Comparison of ENCODE assay signal across 32 cellular contexts in the genomic region with DNA sequence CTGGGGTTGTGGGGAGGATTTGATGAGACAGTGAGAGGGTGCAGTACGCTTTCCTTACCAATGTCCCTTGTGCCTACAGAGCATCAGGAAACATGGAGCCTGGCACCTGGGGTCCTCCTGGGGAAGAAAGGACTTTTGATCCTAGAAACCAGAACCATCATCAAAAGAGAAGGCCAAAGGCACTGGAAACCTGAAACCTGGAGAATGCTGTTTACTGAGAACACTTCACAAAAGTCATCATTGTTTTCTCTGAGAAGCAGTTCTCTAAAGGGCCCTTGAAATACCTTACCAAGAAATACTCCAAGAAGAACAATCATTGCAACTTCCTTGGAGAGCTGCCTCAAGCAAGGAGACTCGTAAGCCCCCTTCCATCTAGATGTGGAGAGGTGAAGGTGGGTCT.
"Had no signal": no experiment of that assay in that cellular context is flagged by ENCODE, and none has a peak within 500 bp of the region (broad histone marks: within the 10 kb centered on the region; RNA-seq: fewer than 3 reads in every experiment).

No MANE protein-coding gene starts in this region.

- H3K27me3 ChIP-seq: colonic mucosa, neural progenitor cell, right atrium auricular region, uterus had no signal

- H3K27ac ChIP-seq: adrenal gland, body of pancreas, cardiac muscle cell, colonic mucosa, epithelial cell of prostate, esophagus squamous epithelium, heart right ventricle, left ventricle myocardium inferior, neural progenitor cell, parathyroid adenoma, right atrium auricular region, transverse colon, uterus had no signal

- H3K4me1 ChIP-seq: body of pancreas, colonic mucosa, transverse colon had no signal

- DNase-seq: activated B cell treated with CpG ODN at 0.5 μM for 24 hours; activated CD4-positive, alpha-beta T cell treated with anti-CD3 and anti-CD28 coated beads, Interleukin-2, amount 50 U/mL, for 1 hour; activated CD8-positive, alpha-beta T cell treated with anti-CD3 and anti-CD28 coated beads for 36 hours; activated naive CD4-positive, alpha-beta T cell treated with Interleukin-2 at 50 U/mL for 16 hours; activated naive CD8-positive, alpha-beta T cell treated with anti-CD3 and anti-CD28 coated beads for 36 hours; activated T-cell treated with anti-CD3 and anti-CD28 coated beads for 4 hours; activated T-cell treated with anti-CD3 and anti-CD28 coated beads, Interleukin-2, amount 50 U/mL, for 72 hours; adrenal gland; aorta; body of pancreas; cerebellar nuclear complex; colonic mucosa; effector CD8-positive, alpha-beta T cell; esophagus squamous epithelium; foreskin melanocyte; heart right ventricle; kidney glomerular epithelial cell; left ventricle myocardium inferior; mesendoderm; natural killer cell; occipital lobe; stimulated activated CD4-positive, alpha-beta T cell treated with anti-CD3 and anti-CD28 coated beads, Interleukin-1b, Interleukin-23, amount 100 ng/mL, for 48 hours; stimulated activated naive CD4-positive, alpha-beta T cell treated with Interleukin-2 at 50 U/mL for 16 hours; transverse colon; uterus had no signal

- ATAC-seq: activated CD8-positive, alpha-beta T cell treated with anti-CD3 and anti-CD28 coated beads for 36 hours; activated T-cell treated with anti-CD3 and anti-CD28 coated beads, Interleukin-2, amount 50 U/mL, for 72 hours; body of pancreas; heart right ventricle; natural killer cell had no signal

- H3K4me3 ChIP-seq: adrenal gland, body of pancreas, cardiac muscle cell, colonic mucosa, esophagus squamous epithelium, heart right ventricle, left ventricle myocardium inferior, lung, neural progenitor cell, right atrium auricular region, smooth muscle cell, transverse colon, uterus had no signal

- H3K36me3 ChIP-seq: adrenal gland, cardiac muscle cell, colonic mucosa, esophagus squamous epithelium, heart right ventricle, left ventricle myocardium inferior, neural progenitor cell, right atrium auricular region, transverse colon, uterus had no signal

- H3K9me3 ChIP-seq: adrenal gland, body of pancreas, colonic mucosa, esophagus squamous epithelium, heart right ventricle, left ventricle myocardium inferior, right atrium auricular region, transverse colon, uterus had no signal
